ENCODE assay signal across 8 cellular contexts in genomic region chr7:6590645-6591110, GRCh38. TPM values are rescaled to one million over a fixed set of nuclear protein-coding genes. Genes with fewer than 3 reads are reported as not detected.
DNase-seq lines count a peak whose midpoint lies in the region; ATAC-seq, FAIRE-seq and TF ChIP-seq lines count a peak whose summit lies in the region.

No MANE protein-coding gene starts in this region.

- no peaks in the 10 kb centered on the region for H3K9me3 ChIP-seq in Panc1 (ENCODE audit: control insufficient read depth, insufficient read depth, low read depth, low read length)
- no peaks in the 10 kb centered on the region for H3K9me3 ChIP-seq in endothelial cell of umbilical vein (replicated peaks; ENCODE audit: control insufficient read depth, insufficient read depth, low read length)
- no peaks in the 10 kb centered on the region for H3K9me3 ChIP-seq in neuronal stem cell (replicated peaks in 1 of 2; ENCODE audit: control insufficient read depth in 2 of 2, insufficient read depth in 1 of 2, low read depth in 1 of 2, low read length in 2 of 2)

- no peak overlapping the region for H2BK120ac ChIP-seq in neuronal stem cell (ENCODE audit: low read depth, low read length)

- H4K8ac ChIP-seq in neuronal stem cell (ENCODE audit: low read depth, low read length) = no peak overlapping the region

- H2BK12ac ChIP-seq in neuronal stem cell (ENCODE audit: low read length) = no peak overlapping the region

- dilution Hi-C loops in endothelial cell of umbilical vein (cut with MboI; ENCODE audit: extremely low pct_ligation_motif_present, low sequenced_read_pairs) = no loop called here

- H3K79me1 ChIP-seq in neuronal stem cell (ENCODE audit: low read depth, low read length) = peaks cover 3% of the 10 kb centered on the region

- H3K4me2 ChIP-seq in endothelial cell of umbilical vein (ENCODE audit: insufficient read depth, low read length) (peak overlapping the region; percentile 81), neuronal stem cell (ENCODE audit: insufficient read depth, low read length, poor library complexity, severe bottlenecking) (peak overlapping the region; percentile 89)

- no peak for DNase-seq in BJ (ENCODE audit: low read depth)
- DNase-seq in Panc1 (ENCODE audit: low read depth, low spot score) = no peak
- no peak for DNase-seq in endothelial cell of umbilical vein (ENCODE audit: low read depth, low spot score)
- DNase-seq in neuronal stem cell (ENCODE audit: low spot score) = no peak
- no peak for DNase-seq in amygdala (lab: John Stamatoyannopoulos, UW)
- DNase-seq in GM20000 (ENCODE audit: low spot score) = no peak

- no peak for TF ChIP-seq CTCF in BJ (IDR thresholded peaks at IDR 0.05; ENCODE audit: insufficient read depth, low read depth, low read length)
- TF ChIP-seq CTCF in Panc1 (IDR thresholded peaks at IDR 0.05) = no peak
- TF ChIP-seq CTCF in endothelial cell of umbilical vein (IDR thresholded peaks at IDR 0.05; ENCODE audit: extremely low read depth in 1 of 2, insufficient read depth in 1 of 2, low read depth in 1 of 2, low read length in 2 of 2) = no peak
- no peak for TF ChIP-seq CTCF in GM20000 (IDR thresholded peaks at IDR 0.05; ENCODE audit: extremely low read depth, missing control alignments)

- H2BK5ac ChIP-seq in neuronal stem cell (ENCODE audit: low read length) = no peak overlapping the region

- ATAC-seq in GM21526 (IDR thresholded peaks at IDR 0.05; ENCODE audit: low FRiP score, unreplicated experiment) (peak; percentile 25), Panc1 (peak; percentile 68), HG03025 (IDR thresholded peaks at IDR 0.05; ENCODE audit: low FRiP score, unreplicated experiment) (no peak)

- H2AFZ ChIP-seq in endothelial cell of umbilical vein (ENCODE audit: low read depth, low read length) = peak overlapping the region; percentile 92
- H2AFZ ChIP-seq in neuronal stem cell (ENCODE audit: low read length) = peak overlapping the region; percentile 99

- no peak overlapping the region for H3K4ac ChIP-seq in neuronal stem cell (ENCODE audit: low read length)

- H3K18ac ChIP-seq in neuronal stem cell (ENCODE audit: low read length) = peak overlapping the region; percentile 97

- H3K36me3 ChIP-seq in BJ (ENCODE audit: control insufficient read depth, insufficient read depth, low read length) (peaks cover 17% of the 10 kb centered on the region), Panc1 (ENCODE audit: control insufficient read depth, insufficient read depth, low read length) (peaks cover 3% of the 10 kb centered on the region), endothelial cell of umbilical vein (ENCODE audit: control insufficient read depth in 2 of 2, extremely low read depth in 1 of 2, insufficient read depth in 2 of 2, low read length in 2 of 2) (peaks cover 3 to 14% of the 10 kb centered on the region in 2 experiments), neuronal stem cell (replicated peaks in 1 of 2; ENCODE audit: control insufficient read depth in 2 of 2, insufficient read depth in 2 of 2, low read length in 2 of 2) (peaks cover 29 to 69% of the 10 kb centered on the region in 2 donors)

- H4K20me1 ChIP-seq in endothelial cell of umbilical vein (replicated peaks; ENCODE audit: control insufficient read depth, extremely low read depth, insufficient read depth, low read length) = no peaks in the 10 kb centered on the region

- in situ Hi-C loops in Panc1 (cut with HindIII; ENCODE audit: low pct_unique_long_range_greater_than_20kb, low sequenced_read_pairs) = no loop called here

- no peak overlapping the region for H4K91ac ChIP-seq in neuronal stem cell (ENCODE audit: low read depth, low read length, poor library complexity)

- H2AK5ac ChIP-seq in neuronal stem cell (ENCODE audit: low read depth, low read length) = no peak overlapping the region

- intact Hi-C loops in Panc1 (cut with micrococcal nuclease; ENCODE audit: unreplicated experiment) (no loop called here), endothelial cell of umbilical vein (cut with micrococcal nuclease) (loop anchor here (1.0 to 5.0 kb wide), 4 partner anchors 13 to 267 kb away; partner anchors contain the start of genes ZDHHC4 and ZNF12)

- no peak overlapping the region for H2BK15ac ChIP-seq in neuronal stem cell (ENCODE audit: low read length)

- peak overlapping the region; percentile 91 for H3K4me3 ChIP-seq in BJ (ENCODE audit: low read depth, low read length)
- peak overlapping the region; percentile 66 to 90 for H3K4me3 ChIP-seq in Panc1 (ENCODE audit: low read depth in 2 of 2, low read length in 2 of 2)
- peak overlapping the region; percentile 66 to 96 (median 70) for H3K4me3 ChIP-seq in endothelial cell of umbilical vein (replicated peaks in 1 of 3; ENCODE audit: insufficient read depth in 1 of 3, low read depth in 1 of 3, low read length in 3 of 3)
- H3K4me3 ChIP-seq in neuronal stem cell (ENCODE audit: low read length in 2 of 2) = peak overlapping the region; percentile 98 to 99

- FAIRE-seq in endothelial cell of umbilical vein (lab: Jason Lieb, UNC) = peak; percentile 38

- H3K27ac ChIP-seq in Panc1 (ENCODE audit: low read length) (peak overlapping the region; percentile 78), endothelial cell of umbilical vein (ENCODE audit: insufficient read depth, low read depth, low read length) (no peak overlapping the region), neuronal stem cell (replicated peaks; ENCODE audit: low read length) (no peak overlapping the region)

- H3K79me2 ChIP-seq in endothelial cell of umbilical vein (ENCODE audit: control insufficient read depth, insufficient read depth, low read length) = peaks cover 13% of the 10 kb centered on the region

- H3K23ac ChIP-seq in neuronal stem cell (ENCODE audit: low read depth, low read length, poor library complexity) = no peak overlapping the region

- CTCF ChIA-PET in BJ (lab: Yijun Ruan, JAX) = interaction anchor here (0.8 to 2.4 kb wide), 11 partner anchors 10 to 340 kb away, joined by 3 to 18 read pairs (median 4); partner anchors contain the start of gene ZDHHC4
- CTCF ChIA-PET in Panc1 (lab: Charles Lee) = interaction anchor here (0.7 to 0.9 kb wide), 2 partner anchors 32 to 74 kb away, joined by 3 to 9 read pairs; no protein-coding TSS in a partner anchor
- CTCF ChIA-PET in endothelial cell of umbilical vein (lab: Charles Lee) = interaction anchor here (0.8 to 2.1 kb wide), 6 partner anchors 13 to 267 kb away, joined by 4 to 18 read pairs (median 8); partner anchors contain the start of gene ZDHHC4

- no peaks in the 10 kb centered on the region for H3K9me1 ChIP-seq in endothelial cell of umbilical vein (replicated peaks; ENCODE audit: control insufficient read depth, extremely low read depth, insufficient read depth, low read length)

- no TSS peak for BruUV-seq in Panc1 (replicated peaks; lab: Mats Ljungman, UMichigan)
- BruUV-seq in endothelial cell of umbilical vein (replicated peaks; lab: Mats Ljungman, UMichigan) = TSS peak; percentile 44

- no peak overlapping the region for H3K14ac ChIP-seq in neuronal stem cell (ENCODE audit: low read length)

- H3K27me3 ChIP-seq in BJ (ENCODE audit: control insufficient read depth, insufficient read depth, low read length) (no peaks in the 10 kb centered on the region), Panc1 (ENCODE audit: control insufficient read depth, insufficient read depth, low read length) (no peaks in the 10 kb centered on the region), endothelial cell of umbilical vein (ENCODE audit: control insufficient read depth in 2 of 2, insufficient read depth in 2 of 2, low read length in 2 of 2) (no peaks in the 10 kb centered on the region), neuronal stem cell (ENCODE audit: control insufficient read depth in 3 of 3, insufficient read depth in 3 of 3, low read depth in 1 of 3, low read length in 3 of 3) (peaks cover 0 to 4% (median 0%) of the 10 kb centered on the region in 3 experiments)

- H3K9ac ChIP-seq in endothelial cell of umbilical vein (replicated peaks; ENCODE audit: extremely low read depth, insufficient read depth, low read length) = peak overlapping the region; percentile 77
- H3K9ac ChIP-seq in neuronal stem cell (ENCODE audit: low read depth, low read length, poor library complexity) = peak overlapping the region; percentile 98

- H3K4me1 ChIP-seq in Panc1 (ENCODE audit: control insufficient read depth, insufficient read depth, low read length) (peaks cover 8% of the 10 kb centered on the region), endothelial cell of umbilical vein (ENCODE audit: control insufficient read depth, extremely low read depth, insufficient read depth, low read length) (peaks cover 12% of the 10 kb centered on the region), neuronal stem cell (ENCODE audit: control insufficient read depth in 2 of 2, insufficient read depth in 1 of 2, low read depth in 1 of 2, low read length in 2 of 2) (peaks cover 3 to 6% of the 10 kb centered on the region in 2 donors)

- POLR2A ChIA-PET in BJ (lab: Charles Lee) = no interaction called here
- POLR2A ChIA-PET in Panc1 (lab: Charles Lee) = interaction anchor here (0.7 kb wide), 1 partner anchor 110 kb away, joined by 3 read pairs; no protein-coding TSS in a partner anchor
- POLR2A ChIA-PET in endothelial cell of umbilical vein (lab: Charles Lee) = interaction anchor here (0.7 to 1.3 kb wide), 2 partner anchors 42 to 46 kb away, joined by 3 to 4 read pairs; partner anchors contain the start of gene ZNF316

- no CpG with 5 or more reads among the region's 10 CpGs for WGBS in neuronal stem cell (ENCODE audit: extremely low coverage in 2 of 2, insufficient read length in 2 of 2, insufficient replicate concordance in 1 of 2), 2 donors

- no peak for TF ChIP-seq POLR2A in endothelial cell of umbilical vein (IDR thresholded peaks at IDR 0.05; ENCODE audit: low read depth, low read length)

RNA-seq across cellular contexts. Expression of gene INTS15, which starts 0.9 kb away (rescaled TPM):
- 16.0 and 22.6 TPM in 2 replicates for polyA plus RNA-seq in BJ (2011; rRNA removed)
- polyA minus RNA-seq in BJ (2011; rRNA and poly(A)+ RNA removed) = 13.4 and 19.1 TPM in 2 replicates
- total RNA-seq in Panc1 (2021; ENCODE audit: unreplicated experiment) = 46.8 TPM
- polyA plus RNA-seq in Panc1 (2012; ENCODE audit: insufficient read length) = 59.6 TPM
- 31.5 and 35.7 TPM in 2 replicates for total RNA-seq in endothelial cell of umbilical vein
- polyA plus RNA-seq in endothelial cell of umbilical vein = 51.3 and 51.6 TPM in 2 replicates
- polyA plus RNA-seq in endothelial cell of umbilical vein (2011; cell fraction: cytosol; rRNA removed) = 36.1 and 38.8 TPM in 2 replicates
- polyA plus RNA-seq in endothelial cell of umbilical vein (2011; cell fraction: nucleus; rRNA removed) = 34.4 and 36.5 TPM in 2 replicates
- polyA plus RNA-seq in endothelial cell of umbilical vein (2012) = 21.6 and 29.0 TPM in 2 replicates
- polyA minus RNA-seq in endothelial cell of umbilical vein = 25.4 and 28.4 TPM in 2 replicates
- polyA minus RNA-seq in endothelial cell of umbilical vein (2011; cell fraction: cytosol; rRNA and poly(A)+ RNA removed) = 12.1 TPM
- 15.7 and 16.2 TPM in 2 replicates for polyA minus RNA-seq in endothelial cell of umbilical vein (2011; cell fraction: nucleus; rRNA and poly(A)+ RNA removed)
- polyA plus RNA-seq in neuronal stem cell (2013, experiment 1 of 2) = 24.9 TPM
- 25.4 TPM for polyA plus RNA-seq in neuronal stem cell (2013, experiment 2 of 2)

RNA-seq across cellular contexts. Expression of gene ZDHHC4, which starts 13.4 kb away (rescaled TPM):
- polyA plus RNA-seq in BJ (2011; rRNA removed) (113 and 116 TPM in 2 replicates), endothelial cell of umbilical vein (122 and 137 TPM in 2 replicates)
- polyA minus RNA-seq in BJ (2011; rRNA and poly(A)+ RNA removed) = 54.5 and 86.3 TPM in 2 replicates
- total RNA-seq in Panc1 (2021; ENCODE audit: unreplicated experiment) (113 TPM), endothelial cell of umbilical vein (29.9 and 31.3 TPM in 2 replicates)
- 110 TPM for polyA plus RNA-seq in Panc1 (2012; ENCODE audit: insufficient read length)
- polyA plus RNA-seq in endothelial cell of umbilical vein (2011; cell fraction: cytosol; rRNA removed) = 58.4 and 62.9 TPM in 2 replicates
- 33.3 and 36.1 TPM in 2 replicates for polyA plus RNA-seq in endothelial cell of umbilical vein (2011; cell fraction: nucleus; rRNA removed)
- polyA plus RNA-seq in endothelial cell of umbilical vein (2012) = 30.1 and 38.0 TPM in 2 replicates
- 130 and 145 TPM in 2 replicates for polyA minus RNA-seq in endothelial cell of umbilical vein
- 43.5 TPM for polyA minus RNA-seq in endothelial cell of umbilical vein (2011; cell fraction: cytosol; rRNA and poly(A)+ RNA removed)
- 21.5 and 22.5 TPM in 2 replicates for polyA minus RNA-seq in endothelial cell of umbilical vein (2011; cell fraction: nucleus; rRNA and poly(A)+ RNA removed)
- polyA plus RNA-seq in neuronal stem cell (2013, experiment 1 of 2) = 82.1 TPM
- polyA plus RNA-seq in neuronal stem cell (2013, experiment 2 of 2) = 82.2 TPM

RNA-seq across cellular contexts. Expression of gene ZNF853, which starts 24.7 kb away (rescaled TPM):
- polyA plus RNA-seq in BJ (2011; rRNA removed) (1.6 and 2.0 TPM in 2 replicates), endothelial cell of umbilical vein (0.47 and 0.49 TPM in 2 replicates)
- 2.5 TPM in 2 replicates for polyA minus RNA-seq in BJ (2011; rRNA and poly(A)+ RNA removed)
- total RNA-seq in Panc1 (2021; ENCODE audit: unreplicated experiment) (1.4 TPM), endothelial cell of umbilical vein (0.21 and 0.58 TPM in 2 replicates)
- 2.5 TPM for polyA plus RNA-seq in Panc1 (2012; ENCODE audit: insufficient read length)
- polyA plus RNA-seq in endothelial cell of umbilical vein (2011; cell fraction: cytosol; rRNA removed) = 0.26 and 0.35 TPM in 2 replicates
- polyA plus RNA-seq in endothelial cell of umbilical vein (2011; cell fraction: nucleus; rRNA removed) = 0.12 and 0.17 TPM in 2 replicates
- polyA plus RNA-seq in endothelial cell of umbilical vein (2012) = 0.08 and 0.26 TPM in 2 replicates
- 0.68 and 2.4 TPM in 2 replicates for polyA minus RNA-seq in endothelial cell of umbilical vein
- not detected for polyA minus RNA-seq in endothelial cell of umbilical vein (2011; cell fraction: cytosol; rRNA and poly(A)+ RNA removed)
- polyA minus RNA-seq in endothelial cell of umbilical vein (2011; cell fraction: nucleus; rRNA and poly(A)+ RNA removed) = 0.10 and 0.14 TPM in 2 replicates
- 5.3 TPM for polyA plus RNA-seq in neuronal stem cell (2013, experiment 1 of 2)
- polyA plus RNA-seq in neuronal stem cell (2013, experiment 2 of 2) = 5.4 TPM

RNA-seq across cellular contexts. Expression of gene GRID2IP, which starts 39.4 kb away (rescaled TPM):
- polyA plus RNA-seq in BJ (2011; rRNA removed) = not detected in 2 replicates
- not detected in 2 replicates for polyA minus RNA-seq in BJ (2011; rRNA and poly(A)+ RNA removed)
- 0.13 TPM for total RNA-seq in Panc1 (2021; ENCODE audit: unreplicated experiment)
- polyA plus RNA-seq in Panc1 (2012; ENCODE audit: insufficient read length) = 0.13 TPM
- not detected in 2 replicates for total RNA-seq in endothelial cell of umbilical vein
- 0.02 TPM in 1 of 2 replicates, not detected in the other for polyA plus RNA-seq in endothelial cell of umbilical vein
- polyA plus RNA-seq in endothelial cell of umbilical vein (2011; cell fraction: cytosol; rRNA removed) = 0.03 TPM in 1 of 2 replicates, not detected in the other
- polyA plus RNA-seq in endothelial cell of umbilical vein (2011; cell fraction: nucleus; rRNA removed) = 0.08 TPM in 1 of 2 replicates, not detected in the other
- polyA plus RNA-seq in endothelial cell of umbilical vein (2012) = not detected in 2 replicates
- 0.06 TPM in 1 of 2 replicates, not detected in the other for polyA minus RNA-seq in endothelial cell of umbilical vein
- polyA minus RNA-seq in endothelial cell of umbilical vein (2011; cell fraction: cytosol; rRNA and poly(A)+ RNA removed) = not detected
- polyA minus RNA-seq in endothelial cell of umbilical vein (2011; cell fraction: nucleus; rRNA and poly(A)+ RNA removed) = 0.10 TPM in 1 of 2 replicates, not detected in the other
- 0.33 TPM for polyA plus RNA-seq in neuronal stem cell (2013, experiment 1 of 2)
- 0.30 TPM for polyA plus RNA-seq in neuronal stem cell (2013, experiment 2 of 2)

RNA-seq across cellular contexts. Expression of gene ZNF316, which starts 46.4 kb away (rescaled TPM):
- polyA plus RNA-seq in BJ (2011; rRNA removed) (4.6 and 5.2 TPM in 2 replicates), endothelial cell of umbilical vein (7.7 and 9.5 TPM in 2 replicates)
- 2.7 and 2.8 TPM in 2 replicates for polyA minus RNA-seq in BJ (2011; rRNA and poly(A)+ RNA removed)
- total RNA-seq in Panc1 (2021; ENCODE audit: unreplicated experiment) (37.8 TPM), endothelial cell of umbilical vein (21.2 and 23.8 TPM in 2 replicates)
- 35.1 TPM for polyA plus RNA-seq in Panc1 (2012; ENCODE audit: insufficient read length)
- 4.8 and 5.4 TPM in 2 replicates for polyA plus RNA-seq in endothelial cell of umbilical vein (2011; cell fraction: cytosol; rRNA removed)
- 25.5 and 30.1 TPM in 2 replicates for polyA plus RNA-seq in endothelial cell of umbilical vein (2011; cell fraction: nucleus; rRNA removed)
- 8.7 and 10.7 TPM in 2 replicates for polyA plus RNA-seq in endothelial cell of umbilical vein (2012)
- polyA minus RNA-seq in endothelial cell of umbilical vein = 7.0 and 12.7 TPM in 2 replicates
- polyA minus RNA-seq in endothelial cell of umbilical vein (2011; cell fraction: cytosol; rRNA and poly(A)+ RNA removed) = 5.9 TPM
- polyA minus RNA-seq in endothelial cell of umbilical vein (2011; cell fraction: nucleus; rRNA and poly(A)+ RNA removed) = 6.1 and 9.9 TPM in 2 replicates
- 11.1 TPM for polyA plus RNA-seq in neuronal stem cell (2013, experiment 1 of 2)
- polyA plus RNA-seq in neuronal stem cell (2013, experiment 2 of 2) = 10.9 TPM
